Comparison of ENCODE assay signal across 31 cellular contexts in the genomic region with DNA sequence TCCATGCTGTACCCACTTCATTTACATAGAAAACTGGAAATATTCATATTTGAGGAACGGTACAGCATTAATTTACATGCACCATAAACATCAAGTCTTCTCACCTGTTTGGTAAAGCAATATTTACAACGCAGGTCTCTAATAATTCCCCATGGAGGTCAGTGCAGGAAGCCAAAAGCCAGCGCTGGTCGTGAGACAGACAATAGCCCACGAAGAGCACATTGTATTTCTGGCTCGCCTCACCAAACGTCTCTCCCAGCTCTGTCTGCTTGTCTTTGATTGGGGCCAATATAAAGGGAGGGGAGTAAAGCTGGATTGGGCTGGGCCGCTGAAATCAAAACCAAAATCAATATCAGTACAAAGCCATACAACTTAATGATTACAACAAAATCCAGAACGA.
"Had no signal": no experiment of that assay in that cellular context is flagged by ENCODE, and none has a peak within 500 bp of the region (broad histone marks: within the 10 kb centered on the region; RNA-seq: fewer than 3 reads in every experiment).

No MANE protein-coding gene starts in this region.

- H3K27me3 ChIP-seq: ascending aorta, cardiac muscle cell, thyroid gland, upper lobe of right lung had no signal

- H3K9me3 ChIP-seq: ascending aorta, mucosa of descending colon, thyroid gland, upper lobe of right lung had no signal

- H3K4me1 Mint-ChIP-seq: activated naive CD8-positive, alpha-beta T cell treated with anti-CD3 and anti-CD28 coated beads, Interleukin-2, amount 10 ng/mL, durations not matched to agents 7 days and 5 days; T-cell had no signal

- H3K27ac ChIP-seq: ascending aorta, cardiac muscle cell, coronary artery, skin epidermis, thyroid gland, upper lobe of right lung had no signal

- H3K9me3 Mint-ChIP-seq: activated naive CD8-positive, alpha-beta T cell treated with anti-CD3 and anti-CD28 coated beads, Interleukin-2, amount 10 ng/mL, durations not matched to agents 7 days and 5 days; activated T-cell treated with anti-CD3 and anti-CD28 coated beads, Interleukin-2, amount 50 U/mL, for 72 hours; brain; immature natural killer cell; natural killer cell treated with Interleukin-12 subunit alpha and Interleukin-12 subunit beta and Interleukin-15 and Interleukin-18, amount 100 ng/mL, for 72 hours; stimulated activated naive CD8-positive, alpha-beta T cell treated with anti-CD3 and anti-CD28 coated beads, Interleukin-15, Interleukin-2, amounts not matched to agents 100 ng/mL and 50 ng/mL, for 24 hours; T-cell; T-helper 2 cell treated with Interferon-gamma antibody and Interleukin-4, amounts not matched to agents 5 μg/mL and 100 μg/mL, for 36 hours had no signal

- H3K4me3 Mint-ChIP-seq: activated naive CD8-positive, alpha-beta T cell treated with anti-CD3 and anti-CD28 coated beads, Interleukin-2, amount 10 ng/mL, durations not matched to agents 7 days and 5 days; activated T-cell treated with anti-CD3 and anti-CD28 coated beads, Interleukin-2, amount 50 U/mL, for 72 hours; brain; immature natural killer cell; natural killer cell treated with Interleukin-12 subunit alpha and Interleukin-12 subunit beta and Interleukin-15 and Interleukin-18, amount 100 ng/mL, for 72 hours; stimulated activated naive CD8-positive, alpha-beta T cell treated with anti-CD3 and anti-CD28 coated beads, Interleukin-15, Interleukin-2, amounts not matched to agents 100 ng/mL and 50 ng/mL, for 24 hours; T-cell; T-helper 2 cell treated with Interferon-gamma antibody and Interleukin-4, amounts not matched to agents 5 μg/mL and 100 μg/mL, for 36 hours had no signal

- H3K4me1 ChIP-seq: thyroid gland had no signal

- DNase-seq: activated CD4-positive, alpha-beta T cell treated with anti-CD3 and anti-CD28 coated beads for 4 hours; activated CD4-positive, alpha-beta T cell treated with anti-CD3 and anti-CD28 coated beads, Interleukin-2, amount 50 U/mL, for 4 hours; activated CD4-positive, CD25-positive, alpha-beta regulatory T cell; activated naive CD4-positive, alpha-beta T cell treated with Interleukin-2 at 50 U/mL for 16 hours; activated naive CD8-positive, alpha-beta T cell treated with anti-CD3 and anti-CD28 coated beads, Interleukin-2, amount 10 ng/mL, durations not matched to agents 7 days and 5 days; activated T-cell treated with anti-CD3 and anti-CD28 coated beads for 4 hours; activated T-cell treated with anti-CD3 and anti-CD28 coated beads, Interleukin-2, amount 50 U/mL, for 72 hours; cerebellar nuclear complex; foreskin fibroblast; head of caudate nucleus; hippocampal formation; immature natural killer cell; kidney; mesenchymal stem cell; mucosa of descending colon; stimulated activated CD4-positive, alpha-beta T cell treated with anti-CD3 and anti-CD28 coated beads, Interleukin-12 subunit alpha, Interleukin-12 subunit beta, amount 100 ng/mL, for 4 hours; stimulated activated CD4-positive, alpha-beta T cell treated with anti-CD3 and anti-CD28 coated beads, Interleukin-4, amount 100 ng/mL, for 1 hour; substantia nigra; T-cell; thyroid gland; upper lobe of right lung had no signal

- H3K27ac Mint-ChIP-seq: activated naive CD8-positive, alpha-beta T cell treated with anti-CD3 and anti-CD28 coated beads, Interleukin-2, amount 10 ng/mL, durations not matched to agents 7 days and 5 days; activated T-cell treated with anti-CD3 and anti-CD28 coated beads, Interleukin-2, amount 50 U/mL, for 72 hours; natural killer cell treated with Interleukin-12 subunit alpha and Interleukin-12 subunit beta and Interleukin-15 and Interleukin-18, amount 100 ng/mL, for 72 hours; stimulated activated naive CD8-positive, alpha-beta T cell treated with anti-CD3 and anti-CD28 coated beads, Interleukin-15, Interleukin-2, amounts not matched to agents 100 ng/mL and 50 ng/mL, for 24 hours; T-cell; T-helper 2 cell treated with Interferon-gamma antibody and Interleukin-4, amounts not matched to agents 5 μg/mL and 100 μg/mL, for 36 hours had no signal

- ATAC-seq: activated T-cell treated with anti-CD3 and anti-CD28 coated beads, Interleukin-2, amount 50 U/mL, for 72 hours; esophagus mucosa; mucosa of descending colon; natural killer cell treated with Interleukin-12 subunit alpha and Interleukin-12 subunit beta and Interleukin-15 and Interleukin-18, amount 100 ng/mL, for 72 hours; sciatic nerve; T-cell; upper lobe of right lung had no signal

- H3K4me3 ChIP-seq: ascending aorta, cardiac muscle cell, coronary artery, mucosa of descending colon, skin epidermis, thyroid gland, upper lobe of right lung had no signal
